ENCODE assay signal across 17 cellular contexts in genomic region chr22:28896611-28897010, GRCh38. TPM values are rescaled to one million over a fixed set of nuclear protein-coding genes. Genes with fewer than 3 reads are reported as not detected.
DNase-seq lines count a peak whose midpoint lies in the region; ATAC-seq, FAIRE-seq and TF ChIP-seq lines count a peak whose summit lies in the region.
"Had no signal": no experiment of that assay in that cellular context is flagged by ENCODE, and none has a peak within 500 bp of the region (broad histone marks: within the 10 kb centered on the region; RNA-seq: fewer than 3 reads in every experiment).

No MANE protein-coding gene starts in this region.

- peak; percentile 87 for FAIRE-seq in keratinocyte (lab: Jason Lieb, UNC)

- TF ChIP-seq CTCF in VCaP (conservative IDR thresholded peaks at IDR 0.05) (no peak), keratinocyte (optimal IDR thresholded peaks at IDR 0.05 in 1 of 3, IDR thresholded peaks at IDR 0.05 in 1 of 3, conservative IDR thresholded peaks at IDR 0.05 in 1 of 3; ENCODE audit: extremely low read depth in 1 of 3, insufficient read depth in 2 of 3, low read length in 3 of 3) (no peak), uterus (IDR thresholded peaks at IDR 0.05) (no peak)

- H4K20me1 ChIP-seq in BLaER1 (peaks cover 88% of the 10 kb centered on the region), keratinocyte (ENCODE audit: control insufficient read depth, extremely low read depth, insufficient read depth, low read length) (no peaks in the 10 kb centered on the region)

- H3K27me3 ChIP-seq in BLaER1 (no peaks in the 10 kb centered on the region), keratinocyte (ENCODE audit: control insufficient read depth, extremely low read depth, insufficient read depth, low read length) (no peaks in the 10 kb centered on the region), uterus (no peaks in the 10 kb centered on the region)
- H3K27me3 ChIP-seq: vagina had no signal

- H3K4me3 ChIP-seq in BLaER1 (no peak overlapping the region), keratinocyte (ENCODE audit: control insufficient read depth in 2 of 3, extremely low read depth in 1 of 3, insufficient read depth in 2 of 3, low read depth in 1 of 3, low read length in 3 of 3) (no peak overlapping the region), uterus (no peak overlapping the region)
- H3K4me3 ChIP-seq: vagina had no signal

- no peak for TF ChIP-seq POLR2A in uterus (IDR thresholded peaks at IDR 0.05)

- dilution Hi-C loops in keratinocyte (cut with MboI; ENCODE audit: extremely low pct_ligation_motif_present, low sequenced_read_pairs), result no loop called here

- no peak for ATAC-seq in GM21390 (IDR thresholded peaks at IDR 0.05; ENCODE audit: unreplicated experiment)
- ATAC-seq in GM21529 (IDR thresholded peaks at IDR 0.05; ENCODE audit: unreplicated experiment), result no peak
- ATAC-seq: esophagus mucosa; left colon; stimulated activated naive CD8-positive, alpha-beta T cell treated with anti-CD3 and anti-CD28 coated beads, Interleukin-15, amount 100 ng/mL, for 72 hours; T-cell had no signal

- peaks cover 2% of the 10 kb centered on the region for H3K9me1 ChIP-seq in keratinocyte (ENCODE audit: control insufficient read depth, extremely low read depth, insufficient read depth, low read length)

- H3K4me2 ChIP-seq in BLaER1 (peak overlapping the region; percentile 76), keratinocyte (ENCODE audit: control insufficient read depth, extremely low read depth, insufficient read depth, low read depth, low read length) (no peak overlapping the region)

- H3K9me3 ChIP-seq in BLaER1 (no peaks in the 10 kb centered on the region), keratinocyte (ENCODE audit: control insufficient read depth, low read depth, low read length) (no peaks in the 10 kb centered on the region), uterus (no peaks in the 10 kb centered on the region)
- H3K9me3 ChIP-seq: vagina had no signal

- no peak overlapping the region for H2AFZ ChIP-seq in keratinocyte (ENCODE audit: control insufficient read depth, low read length)

- peaks cover 42% of the 10 kb centered on the region for H3K79me2 ChIP-seq in keratinocyte (ENCODE audit: control insufficient read depth, insufficient read depth, low read length)

- intact Hi-C loops in uterus (cut with DNase I; ENCODE audit: low total_unique reads), result no loop called here

- DNase-seq in KBM-7 (peak; percentile 42), keratinocyte (ENCODE audit: low read depth, low spot score) (no peak), NCI-H2029 treated with DMSO at 0.1 percent for 48 hours (lab: John Stamatoyannopoulos, UW) (no peak), uterus (no peak)
- DNase-seq: activated gamma-delta T cell; dermis blood vessel endothelial cell; left colon; NCI-H1694 treated with DMSO at 0.1 percent for 48 hours; NCI-H446 treated with DMSO at 0.1 percent for 48 hours; stimulated activated naive CD8-positive, alpha-beta T cell treated with anti-CD3 and anti-CD28 coated beads, Interleukin-15, amount 100 ng/mL, for 72 hours; T-cell had no signal

- peaks cover 75% of the 10 kb centered on the region for H3K4me1 ChIP-seq in BLaER1
- H3K4me1 ChIP-seq in keratinocyte (ENCODE audit: control insufficient read depth, extremely low read depth, insufficient read depth, low read length), result peaks cover 73% of the 10 kb centered on the region
- no peaks in the 10 kb centered on the region for H3K4me1 ChIP-seq in uterus

- H3K36me3 ChIP-seq in BLaER1 (no peaks in the 10 kb centered on the region), keratinocyte (ENCODE audit: control insufficient read depth in 2 of 2, extremely low read depth in 1 of 2, insufficient read depth in 2 of 2, low read length in 2 of 2) (no peaks in the 10 kb centered on the region), uterus (no peaks in the 10 kb centered on the region)
- H3K36me3 ChIP-seq: vagina had no signal

- H3K27ac ChIP-seq in BLaER1, result peak overlapping the region; percentile 14; the same call in 1 of the 2 replicates
- peak overlapping the region; percentile 20; the same call in 1 of the 2 replicates for H3K27ac ChIP-seq in VCaP
- H3K27ac ChIP-seq in keratinocyte (ENCODE audit: control insufficient read depth, insufficient read depth, low read length), result no peak overlapping the region
- H3K27ac ChIP-seq in uterus, result no peak overlapping the region
- H3K27ac ChIP-seq: vagina had no signal

- in situ Hi-C loops in KBM-7 (cut with MboI; ENCODE audit: low pct_unique_long_range_greater_than_20kb, low sequenced_read_pairs), result no loop called here

- H3K9ac ChIP-seq in BLaER1 (no peak overlapping the region), keratinocyte (ENCODE audit: control insufficient read depth, extremely low read depth, insufficient read depth, low read length) (no peak overlapping the region)

RNA-seq across cellular contexts. Expression of gene ZNRF3, which starts 13.2 kb away (rescaled TPM):
- 2.1 to 4.0 TPM (median 2.6 TPM) in 3 replicates for polyA plus RNA-seq in keratinocyte
- 1.1 TPM for polyA plus RNA-seq in keratinocyte (2011; ENCODE audit: low read depth)
- polyA plus RNA-seq in keratinocyte (2011; cell fraction: cytosol; rRNA removed), result 1.5 and 1.6 TPM in 2 replicates
- polyA plus RNA-seq in keratinocyte (2011; cell fraction: nucleus; rRNA removed), result 6.3 and 6.8 TPM in 2 replicates
- 1.7 and 3.6 TPM in 2 replicates for polyA plus RNA-seq in keratinocyte (2012; ENCODE audit: low replicate concordance)
- polyA minus RNA-seq in keratinocyte, result 3.3 to 7.0 TPM (median 3.6 TPM) in 3 replicates
- polyA minus RNA-seq in keratinocyte (2011; cell fraction: cytosol; rRNA and poly(A)+ RNA removed), result 6.1 TPM
- 11.2 and 11.9 TPM in 2 replicates for polyA minus RNA-seq in keratinocyte (2011; cell fraction: nucleus; rRNA and poly(A)+ RNA removed)
- 10 to 100 TPM in 2 of 4 donors, 1 to 10 TPM in 2; 6.1 to 23.2 (median 12.0) TPM for total RNA-seq in uterus

Comparison
In these comparisons a context has a peak if more than half of its experiments do, and no peak if none do; other contexts are left out.
1. H3K27ac ChIP-seq: peak in BLaER1 (single experiment) and VCaP (single experiment); none in keratinocyte (single experiment) and uterus (0 of 2).